ENCODE assay signal across 8 cellular contexts in the genomic region with DNA sequence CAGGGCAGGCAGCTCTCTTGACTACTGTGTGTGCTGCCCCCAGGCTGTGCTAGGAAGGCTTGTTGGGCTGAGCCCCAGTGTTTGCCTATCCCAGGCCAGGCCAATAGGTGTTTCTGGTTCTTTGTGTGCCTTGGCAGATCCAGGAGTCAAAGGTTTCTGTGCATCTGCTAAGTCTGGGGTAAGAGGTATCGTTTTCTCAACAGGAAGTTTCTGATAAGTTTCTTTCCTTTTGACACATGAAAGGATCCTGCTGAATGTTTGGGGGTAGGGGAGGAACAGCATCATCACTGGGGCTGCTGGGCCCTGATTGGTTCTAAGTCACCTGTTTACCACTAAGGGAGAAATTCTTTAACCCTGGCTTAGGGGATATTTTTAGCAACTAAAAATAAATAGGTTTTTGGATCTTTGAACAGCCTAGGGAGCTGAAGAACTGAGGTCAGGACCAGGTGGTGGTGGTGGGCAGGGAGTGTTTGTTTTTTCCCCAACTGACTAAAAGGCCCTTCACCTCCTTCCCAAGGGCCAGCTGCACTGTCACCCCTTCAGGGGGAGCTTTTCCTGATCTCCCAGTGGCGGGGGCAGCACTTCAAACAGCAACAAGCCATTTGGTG.
DNase-seq lines count a peak whose midpoint lies in the region; ATAC-seq and TF ChIP-seq lines count a peak whose summit lies in the region.

No MANE protein-coding gene starts in this region.

- peaks cover 33% of the 10 kb centered on the region for H3K4me1 ChIP-seq in CD8-positive, alpha-beta memory T cell (ENCODE audit: insufficient read depth, low read length)

- no peaks in the 10 kb centered on the region for H3K9me3 Mint-ChIP-seq in CD8-positive, alpha-beta memory T cell
- no peaks in the 10 kb centered on the region for H3K9me3 Mint-ChIP-seq in activated naive CD8-positive, alpha-beta T cell treated with anti-CD3 and anti-CD28 coated beads, Interleukin-2, amount 50 U/mL, for 24 hours

- DNase-seq in CD8-positive, alpha-beta memory T cell = peak in 3 of 5 donors; percentile 52 to 82 (median 53)
- DNase-seq in activated naive CD8-positive, alpha-beta T cell treated with anti-CD3 and anti-CD28 coated beads, Interleukin-2, amount 50 U/mL, for 24 hours = peak; percentile 40
- DNase-seq in stimulated activated CD4-positive, alpha-beta T cell treated with anti-CD3 and anti-CD28 coated beads, TNF-alpha, amount 100 ng/mL, for 48 hours (ENCODE audit: low read depth in 3 of 3) = peak in 2 of 3 donors; percentile 33 to 45
- DNase-seq in germinal center (ENCODE audit: low spot score) (no peak), HCEC 1CT (no peak), WERI-Rb-1 (no peak)

- H3K4me3 Mint-ChIP-seq in CD8-positive, alpha-beta memory T cell = peak overlapping the region in 6 of 7 donors; percentile 2 to 56 (median 28)
- peak overlapping the region; percentile 19 for H3K4me3 Mint-ChIP-seq in activated naive CD8-positive, alpha-beta T cell treated with anti-CD3 and anti-CD28 coated beads, Interleukin-2, amount 50 U/mL, for 24 hours

- H3K27me3 Mint-ChIP-seq in CD8-positive, alpha-beta memory T cell = no peaks in the 10 kb centered on the region
- H3K27me3 Mint-ChIP-seq in activated naive CD8-positive, alpha-beta T cell treated with anti-CD3 and anti-CD28 coated beads, Interleukin-2, amount 50 U/mL, for 24 hours = no peaks in the 10 kb centered on the region

- no peaks in the 10 kb centered on the region for H3K27me3 ChIP-seq in CD8-positive, alpha-beta memory T cell (ENCODE audit: insufficient read depth, low read length, poor library complexity, severe bottlenecking)
- H3K27me3 ChIP-seq in WERI-Rb-1 (ENCODE audit: insufficient read depth, low read depth, severe bottlenecking) = no peaks in the 10 kb centered on the region

- TF ChIP-seq CTCF in WERI-Rb-1 (IDR thresholded peaks at IDR 0.05; ENCODE audit: low read depth, low read length) = no peak

- POLR2A ChIA-PET in CD8-positive, alpha-beta memory T cell (lab: Charles Lee) = no interaction called here

- no peak overlapping the region for H3K27ac ChIP-seq in CD8-positive, alpha-beta memory T cell (ENCODE audit: low read depth, low read length)
- H3K27ac ChIP-seq in KOPT-K1 (ENCODE audit: low read depth, low read length, poor library complexity, severe bottlenecking) = peak overlapping the region; percentile 65
- H3K27ac ChIP-seq in WERI-Rb-1 = no peak overlapping the region

- H3K4me3 ChIP-seq in CD8-positive, alpha-beta memory T cell (ENCODE audit: low read length) = no peak overlapping the region
- no peak overlapping the region for H3K4me3 ChIP-seq in WERI-Rb-1 (ENCODE audit: low read depth, low read length)

- H3K36me3 ChIP-seq in CD8-positive, alpha-beta memory T cell (ENCODE audit: insufficient read depth, low read length) = no peaks in the 10 kb centered on the region
- H3K36me3 ChIP-seq in KOPT-K1 (ENCODE audit: insufficient read depth, low read length) = no peaks in the 10 kb centered on the region
- H3K36me3 ChIP-seq in WERI-Rb-1 = no peaks in the 10 kb centered on the region

- peaks cover 24 to 29% (median 27%) of the 10 kb centered on the region in 3 donors for H3K4me1 Mint-ChIP-seq in CD8-positive, alpha-beta memory T cell
- H3K4me1 Mint-ChIP-seq in activated naive CD8-positive, alpha-beta T cell treated with anti-CD3 and anti-CD28 coated beads, Interleukin-2, amount 50 U/mL, for 24 hours = peaks cover 34% of the 10 kb centered on the region

- peak; percentile 59 for ATAC-seq in GM19468 (IDR thresholded peaks at IDR 0.05; ENCODE audit: extremely low read depth, unreplicated experiment)
- peak; percentile 90 for ATAC-seq in activated naive CD8-positive, alpha-beta T cell treated with anti-CD3 and anti-CD28 coated beads, Interleukin-2, amount 50 U/mL, for 24 hours

- CTCF ChIA-PET in CD8-positive, alpha-beta memory T cell (lab: Charles Lee) = interaction anchor here (1.1 to 1.3 kb wide), 2 partner anchors 10 to 25 kb away, joined by 3 to 4 read pairs; no protein-coding TSS in a partner anchor

- H3K27ac Mint-ChIP-seq in CD8-positive, alpha-beta memory T cell = peak overlapping the region; percentile 57 to 95 (median 86)
- peak overlapping the region; percentile 87 for H3K27ac Mint-ChIP-seq in activated naive CD8-positive, alpha-beta T cell treated with anti-CD3 and anti-CD28 coated beads, Interleukin-2, amount 50 U/mL, for 24 hours

- no peaks in the 10 kb centered on the region for H3K9me3 ChIP-seq in CD8-positive, alpha-beta memory T cell (ENCODE audit: low read length)
- H3K9me3 ChIP-seq in KOPT-K1 (ENCODE audit: insufficient read depth, low read length, poor library complexity, severe bottlenecking) (no peaks in the 10 kb centered on the region), WERI-Rb-1 (ENCODE audit: severe bottlenecking) (no peaks in the 10 kb centered on the region)

- H3K36me3 Mint-ChIP-seq in CD8-positive, alpha-beta memory T cell = no peaks in the 10 kb centered on the region
- H3K36me3 Mint-ChIP-seq in activated naive CD8-positive, alpha-beta T cell treated with anti-CD3 and anti-CD28 coated beads, Interleukin-2, amount 50 U/mL, for 24 hours (ENCODE audit: low read depth) = no peaks in the 10 kb centered on the region

Comparison
In these comparisons a context has a peak if more than half of its experiments do, and no peak if none do; other contexts are left out.
1. DNase-seq: peak in CD8-positive, alpha-beta memory T cell (3 of 5), activated naive CD8-positive, alpha-beta T cell treated with anti-CD3 and anti-CD28 coated beads, Interleukin-2, amount 50 U/mL, for 24 hours (single experiment) and stimulated activated CD4-positive, alpha-beta T cell treated with anti-CD3 and anti-CD28 coated beads, TNF-alpha, amount 100 ng/mL, for 48 hours (2 of 3); none in germinal center (single experiment), HCEC 1CT (single experiment) and WERI-Rb-1 (single experiment).